Comparison of ENCODE assay signal across 8 cellular contexts in the genomic region with DNA sequence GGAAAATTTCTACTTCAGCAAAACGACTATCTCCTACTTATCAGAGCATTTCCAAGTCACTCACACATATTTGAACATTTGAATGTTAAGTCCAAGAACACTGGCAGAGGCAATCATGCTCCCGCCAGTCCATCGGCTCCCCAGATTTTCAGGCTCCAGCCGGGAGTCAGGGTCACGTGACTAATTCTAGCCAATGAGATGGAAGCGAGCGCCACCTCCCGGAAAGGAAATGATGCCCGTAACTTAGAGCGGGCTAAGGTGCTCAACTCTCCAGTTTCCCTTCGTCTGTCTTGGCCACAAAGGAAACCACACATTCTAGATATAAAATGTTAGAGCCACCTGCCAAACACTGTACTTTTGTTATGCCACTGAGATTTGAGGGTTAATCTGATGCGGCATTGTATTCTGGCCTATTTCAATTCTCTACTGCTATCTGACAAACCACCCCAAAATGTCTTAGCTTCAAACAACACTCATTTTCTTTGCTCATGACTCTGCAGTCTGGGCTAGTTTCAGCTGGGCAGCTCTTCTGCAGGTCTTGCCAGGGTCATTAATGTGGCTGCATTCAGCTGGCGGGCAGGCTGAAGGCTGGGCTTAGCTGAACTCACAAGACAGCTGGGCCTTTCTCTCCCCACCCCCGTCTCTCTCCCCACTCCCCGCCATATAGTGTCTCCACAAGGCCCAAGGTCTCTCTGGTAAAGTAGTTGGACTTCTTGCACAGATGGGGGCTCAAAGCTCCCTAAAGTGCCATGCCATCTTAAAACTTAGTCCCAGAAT. TPM values are rescaled to one million over a fixed set of nuclear protein-coding genes. Genes with fewer than 3 reads are reported as not detected.
DNase-seq lines count a peak whose midpoint lies in the region; ATAC-seq and TF ChIP-seq lines count a peak whose summit lies in the region.

No MANE protein-coding gene starts in this region.

- WGBS in sigmoid colon, 2 donors: 64 to 79% methylated on average over 15 of the region's 15 CpGs
- WGBS in prostate gland: 79% methylated on average over 15 of the region's 15 CpGs

- peak overlapping the region; percentile 65 for H3K4me3 Mint-ChIP-seq in activated naive CD8-positive, alpha-beta T cell

- H3K27me3 Mint-ChIP-seq in activated naive CD8-positive, alpha-beta T cell: no peaks in the 10 kb centered on the region

- peak overlapping the region; percentile 27; the same call in 1 of the 2 replicates for H3K4me2 ChIP-seq in KMS-11

- intact Hi-C loops in sigmoid colon (cut with DNase I): no loop called here
- intact Hi-C loops in prostate gland (cut with DNase I): no loop called here

- H3K4me3 ChIP-seq in KMS-11 (IDR thresholded peaks at IDR 0.05; ENCODE audit: insufficient read depth, low read depth, low read length) (no peak overlapping the region), sigmoid colon (no peak overlapping the region), prostate gland (no peak overlapping the region)

- H3K36me3 Mint-ChIP-seq in activated naive CD8-positive, alpha-beta T cell: no peaks in the 10 kb centered on the region

- no peak overlapping the region for H3K27ac Mint-ChIP-seq in activated naive CD8-positive, alpha-beta T cell

- H4K20me1 ChIP-seq in KMS-11 (ENCODE audit: insufficient read depth): no peaks in the 10 kb centered on the region

- H3K9ac ChIP-seq in ES-I3 (ENCODE audit: low read depth, low read length) (peak overlapping the region; percentile 10; the same call in 1 of the 2 replicates), KMS-11 (no peak overlapping the region)

- H3K27ac ChIP-seq in KMS-11: peak overlapping the region; percentile 14; the same call in 1 of the 2 replicates
- H3K27ac ChIP-seq in sigmoid colon: no peak overlapping the region
- no peak overlapping the region for H3K27ac ChIP-seq in prostate gland

- H3K27me3 ChIP-seq in KMS-11 (ENCODE audit: insufficient read depth, low read depth) (no peaks in the 10 kb centered on the region), sigmoid colon (no peaks in the 10 kb centered on the region), prostate gland (replicated peaks; ENCODE audit: insufficient read depth) (no peaks in the 10 kb centered on the region)

- ATAC-seq in HG03520 (IDR thresholded peaks at IDR 0.05; ENCODE audit: unreplicated experiment) (no peak), HG03135 (IDR thresholded peaks at IDR 0.05; ENCODE audit: unreplicated experiment) (no peak)

- peak overlapping the region; percentile 64 for H2AFZ ChIP-seq in KMS-11 (ENCODE audit: low read depth)

- H3K4me1 Mint-ChIP-seq in activated naive CD8-positive, alpha-beta T cell (ENCODE audit: low read depth): peaks cover 12% of the 10 kb centered on the region

- TF ChIP-seq EP300 in sigmoid colon (IDR thresholded peaks at IDR 0.05): no peak

- no peaks in the 10 kb centered on the region for H3K36me3 ChIP-seq in ES-I3 (ENCODE audit: insufficient read depth, low read length)
- H3K36me3 ChIP-seq in KMS-11 (ENCODE audit: insufficient read depth): no peaks in the 10 kb centered on the region
- no peaks in the 10 kb centered on the region for H3K36me3 ChIP-seq in sigmoid colon
- H3K36me3 ChIP-seq in prostate gland: no peaks in the 10 kb centered on the region

- no peak for TF ChIP-seq POLR2A in sigmoid colon (IDR thresholded peaks at IDR 0.05)
- no peak for TF ChIP-seq POLR2A in prostate gland (IDR thresholded peaks at IDR 0.05)

- H3K4me1 ChIP-seq in ES-I3 (ENCODE audit: insufficient read depth, low read length) (no peaks in the 10 kb centered on the region), KMS-11 (ENCODE audit: low read depth, poor library complexity, severe bottlenecking) (peaks cover 6% of the 10 kb centered on the region), sigmoid colon (no peaks in the 10 kb centered on the region), prostate gland (replicated peaks) (no peaks in the 10 kb centered on the region)

- peak; percentile 58 for DNase-seq in sigmoid colon
- DNase-seq in GM19238 (ENCODE audit: insufficient read length, low spot score): no peak
- DNase-seq in prostate gland (ENCODE audit: low spot score): no peak

- no peaks in the 10 kb centered on the region for H3K79me2 ChIP-seq in KMS-11 (ENCODE audit: insufficient read depth, low read depth)

- H3K9me3 ChIP-seq in ES-I3 (ENCODE audit: control insufficient read depth, insufficient read depth, low read length): no peaks in the 10 kb centered on the region
- H3K9me3 ChIP-seq in sigmoid colon: no peaks in the 10 kb centered on the region
- no peaks in the 10 kb centered on the region for H3K9me3 ChIP-seq in prostate gland

- H3K9me3 Mint-ChIP-seq in activated naive CD8-positive, alpha-beta T cell (ENCODE audit: low read depth): no peaks in the 10 kb centered on the region

- TF ChIP-seq CTCF in KMS-11 (conservative IDR thresholded peaks at IDR 0.05; ENCODE audit: low read depth, low read length): no peak; the same call in 1 of the 2 replicates
- no peak for TF ChIP-seq CTCF in sigmoid colon (IDR thresholded peaks at IDR 0.05)
- TF ChIP-seq CTCF in prostate gland (IDR thresholded peaks at IDR 0.05): no peak

RNA-seq across cellular contexts. Expression of a gene that starts 16.5 kb away (rescaled TPM):
- total RNA-seq in sigmoid colon: not detected
- polyA plus RNA-seq in sigmoid colon: under 1 TPM; 0.44 to 0.92 (median 0.60) TPM
- total RNA-seq in prostate gland: not detected

RNA-seq across cellular contexts. Expression of a gene that starts 58.9 kb away (rescaled TPM):
- total RNA-seq in sigmoid colon: 100 to 1,000 TPM in 1 of 4 donors, 10 to 100 TPM in 3; 64.5 to 102 (median 78.9) TPM
- 100 to 1,000 TPM in 1 of 3 donors, 10 to 100 TPM in 2; 26.4 to 175 (median 27.7) TPM for polyA plus RNA-seq in sigmoid colon
- total RNA-seq in prostate gland: 100 to 1,000 TPM in 1 of 2 donors, 10 to 100 TPM in 1; 77.3 to 471 TPM
